Comparison of ENCODE assay signal across 16 cellular contexts in genomic region chr5:50447940-50448339, GRCh38. TPM values are rescaled to one million over a fixed set of nuclear protein-coding genes. Genes with fewer than 3 reads are reported as not detected.
A peak's percentile ranks its signal among the peaks of the same experiment; 100 is the strongest.
DNase-seq lines count a peak whose midpoint lies in the region; ATAC-seq and FAIRE-seq lines count a peak whose summit lies in the region.
"Had no signal": no experiment of that assay in that cellular context is flagged by ENCODE, and none has a peak within 500 bp of the region (broad histone marks: within the 10 kb centered on the region; RNA-seq: fewer than 3 reads in every experiment).

No MANE protein-coding gene starts in this region.

- H3K4me1 ChIP-seq in naive thymus-derived CD4-positive, alpha-beta T cell (ENCODE audit: control insufficient read depth in 2 of 2, insufficient read depth in 2 of 2, low read length in 2 of 2), result peaks cover 31% of the 10 kb centered on the region in 2 donors
- H3K4me1 ChIP-seq: Caco-2 had no signal

- peak; percentile 64 for FAIRE-seq in HTR-8/SVneo (lab: Jason Lieb, UNC)
- FAIRE-seq: H54, HepG2 had no signal

- no peak for ATAC-seq in activated naive CD8-positive, alpha-beta T cell treated with anti-CD3 and anti-CD28 coated beads, Interleukin-2, amount 50 U/mL, for 24 hours
- no peak for ATAC-seq in naive thymus-derived CD4-positive, alpha-beta T cell
- ATAC-seq in left colon, result no peak
- ATAC-seq: HCT116, HepG2 had no signal

- H3K36me3 ChIP-seq in naive thymus-derived CD4-positive, alpha-beta T cell (ENCODE audit: control insufficient read depth in 2 of 3, insufficient read depth in 3 of 3, low read length in 3 of 3), result no peaks in the 10 kb centered on the region

- POLR2A ChIA-PET in naive thymus-derived CD4-positive, alpha-beta T cell (lab: Charles Lee), result no interaction called here

- H3K4me3 Mint-ChIP-seq in activated naive CD8-positive, alpha-beta T cell treated with anti-CD3 and anti-CD28 coated beads for 36 hours, result no peak overlapping the region
- no peak overlapping the region for H3K4me3 Mint-ChIP-seq in activated naive CD8-positive, alpha-beta T cell treated with anti-CD3 and anti-CD28 coated beads, Interleukin-2, amount 50 U/mL, for 24 hours
- H3K4me3 Mint-ChIP-seq in naive thymus-derived CD4-positive, alpha-beta T cell, result peak overlapping the region in 1 of 10 donors; percentile 23
- H3K4me3 Mint-ChIP-seq: CD8-positive, alpha-beta memory T cell had no signal

- peaks cover 16% of the 10 kb centered on the region for H3K9me3 Mint-ChIP-seq in activated naive CD8-positive, alpha-beta T cell treated with anti-CD3 and anti-CD28 coated beads for 36 hours
- H3K9me3 Mint-ChIP-seq in activated naive CD8-positive, alpha-beta T cell treated with anti-CD3 and anti-CD28 coated beads, Interleukin-2, amount 50 U/mL, for 24 hours, result peaks cover 11% of the 10 kb centered on the region
- peaks cover 0 to 15% (median 1%) of the 10 kb centered on the region in 11 donors for H3K9me3 Mint-ChIP-seq in naive thymus-derived CD4-positive, alpha-beta T cell

- CTCF ChIA-PET in naive thymus-derived CD4-positive, alpha-beta T cell (lab: Charles Lee), result no interaction called here

- no peaks in the 10 kb centered on the region for H3K27me3 Mint-ChIP-seq in activated naive CD8-positive, alpha-beta T cell treated with anti-CD3 and anti-CD28 coated beads for 36 hours
- no peaks in the 10 kb centered on the region for H3K27me3 Mint-ChIP-seq in activated naive CD8-positive, alpha-beta T cell treated with anti-CD3 and anti-CD28 coated beads, Interleukin-2, amount 50 U/mL, for 24 hours
- H3K27me3 Mint-ChIP-seq in naive thymus-derived CD4-positive, alpha-beta T cell, result no peaks in the 10 kb centered on the region
- H3K27me3 Mint-ChIP-seq: CD8-positive, alpha-beta memory T cell had no signal

- no peaks in the 10 kb centered on the region for H3K9me3 ChIP-seq in naive thymus-derived CD4-positive, alpha-beta T cell (ENCODE audit: control insufficient read depth in 2 of 3, low read length in 3 of 3)
- H3K9me3 ChIP-seq: Caco-2 had no signal

- H3K36me3 Mint-ChIP-seq in activated naive CD8-positive, alpha-beta T cell treated with anti-CD3 and anti-CD28 coated beads for 36 hours, result peaks cover 4% of the 10 kb centered on the region
- H3K36me3 Mint-ChIP-seq in activated naive CD8-positive, alpha-beta T cell treated with anti-CD3 and anti-CD28 coated beads, Interleukin-2, amount 50 U/mL, for 24 hours (ENCODE audit: low read depth), result peaks cover 4% of the 10 kb centered on the region
- peaks cover 0 to 29% (median 0%) of the 10 kb centered on the region in 5 donors for H3K36me3 Mint-ChIP-seq in naive thymus-derived CD4-positive, alpha-beta T cell

- H3K4me3 ChIP-seq in naive thymus-derived CD4-positive, alpha-beta T cell (ENCODE audit: low read length), result no peak overlapping the region
- H3K4me3 ChIP-seq: GM23248 had no signal

- no peak for DNase-seq in activated naive CD8-positive, alpha-beta T cell treated with anti-CD3 and anti-CD28 coated beads for 36 hours
- no peak for DNase-seq in activated naive CD8-positive, alpha-beta T cell treated with anti-CD3 and anti-CD28 coated beads, Interleukin-2, amount 50 U/mL, for 24 hours
- DNase-seq in HTR-8/SVneo (ENCODE audit: insufficient read length, low spot score) (no peak), SW480 (ENCODE audit: low spot score) (no peak), left colon (no peak), HPDE6-E6E7 (ENCODE audit: extremely low spot score) (no peak)
- no peak for DNase-seq in naive thymus-derived CD4-positive, alpha-beta T cell
- DNase-seq: 8988T; AML-193; C1 segment of cervical spinal cord; Caco-2; CD8-positive, alpha-beta memory T cell; GM23248 had no signal

- intact Hi-C loops in naive thymus-derived CD4-positive, alpha-beta T cell (cut with micrococcal nuclease), result no loop called here
- intact Hi-C loops in left colon (cut with DNase I, micrococcal nuclease), result no loop called here

- H3K27me3 ChIP-seq in naive thymus-derived CD4-positive, alpha-beta T cell (ENCODE audit: control insufficient read depth in 2 of 2, insufficient read depth in 2 of 2, low read length in 2 of 2), result no peaks in the 10 kb centered on the region

- no peak overlapping the region for H3K27ac ChIP-seq in naive thymus-derived CD4-positive, alpha-beta T cell (ENCODE audit: low read depth, low read length)
- H3K27ac ChIP-seq: GM23248 had no signal

- H3K27ac Mint-ChIP-seq in activated naive CD8-positive, alpha-beta T cell treated with anti-CD3 and anti-CD28 coated beads for 36 hours, result peak overlapping the region; percentile 17
- H3K27ac Mint-ChIP-seq in activated naive CD8-positive, alpha-beta T cell treated with anti-CD3 and anti-CD28 coated beads, Interleukin-2, amount 50 U/mL, for 24 hours, result no peak overlapping the region
- peak overlapping the region in 7 of 9 donors; percentile 28 to 97 (median 82) for H3K27ac Mint-ChIP-seq in naive thymus-derived CD4-positive, alpha-beta T cell

- peaks cover 45% of the 10 kb centered on the region for H3K4me1 Mint-ChIP-seq in activated naive CD8-positive, alpha-beta T cell treated with anti-CD3 and anti-CD28 coated beads for 36 hours
- H3K4me1 Mint-ChIP-seq in activated naive CD8-positive, alpha-beta T cell treated with anti-CD3 and anti-CD28 coated beads, Interleukin-2, amount 50 U/mL, for 24 hours, result peaks cover 59% of the 10 kb centered on the region
- peaks cover 38 to 70% (median 60%) of the 10 kb centered on the region in 7 donors for H3K4me1 Mint-ChIP-seq in naive thymus-derived CD4-positive, alpha-beta T cell

RNA-seq across cellular contexts. Expression of gene EMB, which starts 6.9 kb away (rescaled TPM):
- total RNA-seq in activated naive CD8-positive, alpha-beta T cell treated with anti-CD3 and anti-CD28 coated beads for 36 hours, result 10 to 100 TPM; 59.5 to 60.8 TPM
- 100 to 1,000 TPM; 124 to 169 (median 159) TPM for total RNA-seq in naive thymus-derived CD4-positive, alpha-beta T cell
- polyA plus RNA-seq in naive thymus-derived CD4-positive, alpha-beta T cell, result 100 to 1,000 TPM; 105 to 204 TPM
- 1 to 10 TPM; 6.1 to 8.6 TPM for total RNA-seq in left colon
- total RNA-seq: HepG2 had no signal
- polyA plus RNA-seq: GM23248 had no signal

Comparison
In these comparisons a context has a peak if more than half of its experiments do, and no peak if none do; other contexts are left out.
1. RNA of gene EMB, which starts 6.9 kb away (total RNA-seq): 124 to 169 TPM in naive thymus-derived CD4-positive, alpha-beta T cell and 59.5 to 60.8 TPM in activated naive CD8-positive, alpha-beta T cell treated with anti-CD3 and anti-CD28 coated beads for 36 hours; 6.1 to 8.6 TPM in left colon; every median in the first group is over 4 times any median in the second.